ENCODE assay signal across 1 cellular context in genomic region chr20:46012926-46013825, GRCh38.
TF ChIP-seq lines count a peak whose summit lies in the region.

No MANE protein-coding gene starts in this region.

TF ChIP-seq in GM23338, 12 proteins besides CTCF, POLR2A, EP300 and RAD21 (continued from another document):
- TF ChIP-seq ZNF331 (CRISPR knock-in tag; IDR thresholded peaks at IDR 0.05; ENCODE audit: low read depth) (no peak), EZH2phosphoT487 (IDR thresholded peaks at IDR 0.05; ENCODE audit: unreplicated experiment) (no peak), STAT1 (IDR thresholded peaks at IDR 0.05; ENCODE audit: unreplicated experiment) (no peak), NANOG (IDR thresholded peaks at IDR 0.05; ENCODE audit: borderline replicate concordance) (no peak), EZH2 (IDR thresholded peaks at IDR 0.05; ENCODE audit: low read depth, unreplicated experiment) (no peak)
- TF ChIP-seq, protein P1, sequence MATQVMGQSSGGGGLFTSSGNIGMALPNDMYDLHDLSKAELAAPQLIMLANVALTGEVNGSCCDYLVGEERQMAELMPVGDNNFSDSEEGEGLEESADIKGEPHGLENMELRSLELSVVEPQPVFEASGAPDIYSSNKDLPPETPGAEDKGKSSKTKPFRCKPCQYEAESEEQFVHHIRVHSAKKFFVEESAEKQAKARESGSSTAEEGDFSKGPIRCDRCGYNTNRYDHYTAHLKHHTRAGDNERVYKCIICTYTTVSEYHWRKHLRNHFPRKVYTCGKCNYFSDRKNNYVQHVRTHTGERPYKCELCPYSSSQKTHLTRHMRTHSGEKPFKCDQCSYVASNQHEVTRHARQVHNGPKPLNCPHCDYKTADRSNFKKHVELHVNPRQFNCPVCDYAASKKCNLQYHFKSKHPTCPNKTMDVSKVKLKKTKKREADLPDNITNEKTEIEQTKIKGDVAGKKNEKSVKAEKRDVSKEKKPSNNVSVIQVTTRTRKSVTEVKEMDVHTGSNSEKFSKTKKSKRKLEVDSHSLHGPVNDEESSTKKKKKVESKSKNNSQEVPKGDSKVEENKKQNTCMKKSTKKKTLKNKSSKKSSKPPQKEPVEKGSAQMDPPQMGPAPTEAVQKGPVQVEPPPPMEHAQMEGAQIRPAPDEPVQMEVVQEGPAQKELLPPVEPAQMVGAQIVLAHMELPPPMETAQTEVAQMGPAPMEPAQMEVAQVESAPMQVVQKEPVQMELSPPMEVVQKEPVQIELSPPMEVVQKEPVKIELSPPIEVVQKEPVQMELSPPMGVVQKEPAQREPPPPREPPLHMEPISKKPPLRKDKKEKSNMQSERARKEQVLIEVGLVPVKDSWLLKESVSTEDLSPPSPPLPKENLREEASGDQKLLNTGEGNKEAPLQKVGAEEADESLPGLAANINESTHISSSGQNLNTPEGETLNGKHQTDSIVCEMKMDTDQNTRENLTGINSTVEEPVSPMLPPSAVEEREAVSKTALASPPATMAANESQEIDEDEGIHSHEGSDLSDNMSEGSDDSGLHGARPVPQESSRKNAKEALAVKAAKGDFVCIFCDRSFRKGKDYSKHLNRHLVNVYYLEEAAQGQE (IDR thresholded peaks at IDR 0.05; ENCODE audit: unreplicated experiment) = no peak
- TF ChIP-seq, protein P2, sequence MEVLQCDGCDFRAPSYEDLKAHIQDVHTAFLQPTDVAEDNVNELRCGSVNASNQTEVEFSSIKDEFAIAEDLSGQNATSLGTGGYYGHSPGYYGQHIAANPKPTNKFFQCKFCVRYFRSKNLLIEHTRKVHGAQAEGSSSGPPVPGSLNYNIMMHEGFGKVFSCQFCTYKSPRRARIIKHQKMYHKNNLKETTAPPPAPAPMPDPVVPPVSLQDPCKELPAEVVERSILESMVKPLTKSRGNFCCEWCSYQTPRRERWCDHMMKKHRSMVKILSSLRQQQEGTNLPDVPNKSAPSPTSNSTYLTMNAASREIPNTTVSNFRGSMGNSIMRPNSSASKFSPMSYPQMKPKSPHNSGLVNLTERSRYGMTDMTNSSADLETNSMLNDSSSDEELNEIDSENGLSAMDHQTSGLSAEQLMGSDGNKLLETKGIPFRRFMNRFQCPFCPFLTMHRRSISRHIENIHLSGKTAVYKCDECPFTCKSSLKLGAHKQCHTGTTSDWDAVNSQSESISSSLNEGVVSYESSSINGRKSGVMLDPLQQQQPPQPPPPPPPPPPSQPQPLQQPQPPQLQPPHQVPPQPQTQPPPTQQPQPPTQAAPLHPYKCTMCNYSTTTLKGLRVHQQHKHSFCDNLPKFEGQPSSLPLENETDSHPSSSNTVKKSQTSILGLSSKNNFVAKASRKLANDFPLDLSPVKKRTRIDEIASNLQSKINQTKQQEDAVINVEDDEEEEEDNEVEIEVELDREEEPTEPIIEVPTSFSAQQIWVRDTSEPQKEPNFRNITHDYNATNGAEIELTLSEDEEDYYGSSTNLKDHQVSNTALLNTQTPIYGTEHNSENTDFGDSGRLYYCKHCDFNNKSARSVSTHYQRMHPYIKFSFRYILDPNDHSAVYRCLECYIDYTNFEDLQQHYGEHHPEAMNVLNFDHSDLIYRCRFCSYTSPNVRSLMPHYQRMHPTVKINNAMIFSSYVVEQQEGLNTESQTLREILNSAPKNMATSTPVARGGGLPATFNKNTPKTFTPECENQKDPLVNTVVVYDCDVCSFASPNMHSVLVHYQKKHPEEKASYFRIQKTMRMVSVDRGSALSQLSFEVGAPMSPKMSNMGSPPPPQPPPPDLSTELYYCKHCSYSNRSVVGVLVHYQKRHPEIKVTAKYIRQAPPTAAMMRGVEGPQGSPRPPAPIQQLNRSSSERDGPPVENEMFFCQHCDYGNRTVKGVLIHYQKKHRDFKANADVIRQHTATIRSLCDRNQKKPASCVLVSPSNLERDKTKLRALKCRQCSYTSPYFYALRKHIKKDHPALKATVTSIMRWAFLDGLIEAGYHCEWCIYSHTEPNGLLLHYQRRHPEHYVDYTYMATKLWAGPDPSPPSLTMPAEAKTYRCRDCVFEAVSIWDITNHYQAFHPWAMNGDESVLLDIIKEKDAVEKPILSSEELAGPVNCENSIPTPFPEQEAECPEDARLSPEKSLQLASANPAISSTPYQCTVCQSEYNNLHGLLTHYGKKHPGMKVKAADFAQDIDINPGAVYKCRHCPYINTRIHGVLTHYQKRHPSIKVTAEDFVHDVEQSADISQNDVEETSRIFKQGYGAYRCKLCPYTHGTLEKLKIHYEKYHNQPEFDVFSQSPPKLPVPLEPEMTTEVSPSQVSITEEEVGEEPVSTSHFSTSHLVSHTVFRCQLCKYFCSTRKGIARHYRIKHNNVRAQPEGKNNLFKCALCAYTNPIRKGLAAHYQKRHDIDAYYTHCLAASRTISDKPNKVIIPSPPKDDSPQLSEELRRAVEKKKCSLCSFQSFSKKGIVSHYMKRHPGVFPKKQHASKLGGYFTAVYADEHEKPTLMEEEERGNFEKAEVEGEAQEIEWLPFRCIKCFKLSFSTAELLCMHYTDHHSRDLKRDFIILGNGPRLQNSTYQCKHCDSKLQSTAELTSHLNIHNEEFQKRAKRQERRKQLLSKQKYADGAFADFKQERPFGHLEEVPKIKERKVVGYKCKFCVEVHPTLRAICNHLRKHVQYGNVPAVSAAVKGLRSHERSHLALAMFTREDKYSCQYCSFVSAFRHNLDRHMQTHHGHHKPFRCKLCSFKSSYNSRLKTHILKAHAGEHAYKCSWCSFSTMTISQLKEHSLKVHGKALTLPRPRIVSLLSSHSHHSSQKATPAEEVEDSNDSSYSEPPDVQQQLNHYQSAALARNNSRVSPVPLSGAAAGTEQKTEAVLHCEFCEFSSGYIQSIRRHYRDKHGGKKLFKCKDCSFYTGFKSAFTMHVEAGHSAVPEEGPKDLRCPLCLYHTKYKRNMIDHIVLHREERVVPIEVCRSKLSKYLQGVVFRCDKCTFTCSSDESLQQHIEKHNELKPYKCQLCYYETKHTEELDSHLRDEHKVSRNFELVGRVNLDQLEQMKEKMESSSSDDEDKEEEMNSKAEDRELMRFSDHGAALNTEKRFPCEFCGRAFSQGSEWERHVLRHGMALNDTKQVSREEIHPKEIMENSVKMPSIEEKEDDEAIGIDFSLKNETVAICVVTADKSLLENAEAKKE (CRISPR knock-in tag; IDR thresholded peaks at IDR 0.05) = no peak
